In the genomic region with DNA sequence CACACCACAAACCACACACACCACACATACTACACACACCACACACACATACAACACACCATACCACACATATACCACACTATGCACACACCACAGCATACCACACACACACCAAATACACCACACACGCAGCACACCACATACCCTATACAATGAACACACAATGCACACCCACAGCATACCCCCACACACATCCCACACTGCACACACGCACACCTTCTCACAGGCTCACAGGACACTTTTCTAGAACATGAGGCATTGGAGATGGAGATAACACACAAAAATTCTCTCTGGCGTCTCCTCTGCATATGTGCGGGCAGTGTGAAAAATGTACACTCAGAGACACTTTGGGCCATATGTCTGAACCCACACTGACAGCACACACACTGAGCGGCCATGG, we compare ENCODE assay signal across 11 cellular contexts.
"Had no signal": no experiment of that assay in that cellular context is flagged by ENCODE, and none has a peak within 500 bp of the region (broad histone marks: within the 10 kb centered on the region; RNA-seq: fewer than 3 reads in every experiment).

No MANE protein-coding gene starts in this region.

- H3K36me3 Mint-ChIP-seq: activated naive CD4-positive, alpha-beta T cell treated with anti-CD3 and anti-CD28 coated beads, Interleukin-2, amount 10 ng/mL, durations not matched to agents 7 days and 5 days had no signal

- H3K27ac Mint-ChIP-seq: activated naive CD4-positive, alpha-beta T cell treated with anti-CD3 and anti-CD28 coated beads, Interleukin-2, amount 10 ng/mL, durations not matched to agents 7 days and 5 days; nephron; progenitor cell of endocrine pancreas had no signal

- H3K36me3 ChIP-seq: ascending aorta, thyroid gland, vagina had no signal

- H3K4me3 ChIP-seq: ascending aorta, smooth muscle cell, thyroid gland, vagina had no signal

- H3K4me1 ChIP-seq: ascending aorta had no signal

- H3K4me1 Mint-ChIP-seq: activated naive CD4-positive, alpha-beta T cell treated with anti-CD3 and anti-CD28 coated beads, Interleukin-2, amount 10 ng/mL, durations not matched to agents 7 days and 5 days had no signal

- H3K9me3 Mint-ChIP-seq: activated naive CD4-positive, alpha-beta T cell treated with anti-CD3 and anti-CD28 coated beads, Interleukin-2, amount 10 ng/mL, durations not matched to agents 7 days and 5 days; nephron had no signal

- H3K27me3 ChIP-seq: ascending aorta, thyroid gland, vagina had no signal

- H3K4me3 Mint-ChIP-seq: activated naive CD4-positive, alpha-beta T cell treated with anti-CD3 and anti-CD28 coated beads, Interleukin-2, amount 10 ng/mL, durations not matched to agents 7 days and 5 days; nephron had no signal

- H3K27ac ChIP-seq: ascending aorta, thyroid gland, vagina had no signal

- DNase-seq: activated naive CD4-positive, alpha-beta T cell treated with anti-CD3 and anti-CD28 coated beads, Interleukin-2, amount 10 ng/mL, durations not matched to agents 7 days and 5 days; erythroblast; occipital lobe; right cardiac atrium; SK-N-SH; thyroid gland had no signal

- ATAC-seq: right cardiac atrium had no signal

- H3K4me2 ChIP-seq: SK-N-SH, smooth muscle cell had no signal

- H3K9me3 ChIP-seq: ascending aorta, SK-N-SH, thyroid gland, vagina had no signal

- H3K9ac ChIP-seq: SK-N-SH had no signal
